Comparison of ENCODE assay signal across 26 cellular contexts in genomic region chr5:164207646-164208045, GRCh38.
"Had no signal": no experiment of that assay in that cellular context is flagged by ENCODE, and none has a peak within 500 bp of the region (broad histone marks: within the 10 kb centered on the region; RNA-seq: fewer than 3 reads in every experiment).

No MANE protein-coding gene starts in this region.

- H3K27me3 ChIP-seq: tibial artery had no signal

- FAIRE-seq: keratinocyte, urothelium cell line had no signal

- H3K36me3 Mint-ChIP-seq: mesothelial cell of epicardium had no signal

- H3K27ac ChIP-seq: skin epidermis, tibial artery had no signal

- DNase-seq: activated CD4-positive, alpha-beta T cell treated with anti-CD3 and anti-CD28 coated beads, Interleukin-2, amount 10 ng/mL, durations not matched to agents 24 days and 14 days; activated CD8-positive, alpha-beta T cell treated with anti-CD3 and anti-CD28 coated beads for 36 hours; activated naive CD4-positive, alpha-beta T cell treated with anti-CD3 and anti-CD28 coated beads for 36 hours; activated naive CD8-positive, alpha-beta T cell treated with anti-CD3 and anti-CD28 coated beads, Interleukin-2, amount 50 U/mL, for 24 hours; activated T-cell treated with anti-CD3 and anti-CD28 coated beads, Interleukin-2, amount 50 U/mL, for 1 hour; anterior cingulate cortex; effector memory CD8-positive, alpha-beta T cell; foreskin melanocyte; hypothalamus; nephron progenitor cell; occipital lobe; right cardiac atrium; stimulated activated naive CD8-positive, alpha-beta T cell treated with anti-CD3 and anti-CD28 coated beads, Interleukin-15, Interleukin-2, amounts not matched to agents 100 U/mL and 50 U/mL, for 24 hours; substantia nigra; T-helper 1 cell; T1000; tibial artery had no signal

- H3K4me3 ChIP-seq: lung, skin epidermis, tibial artery had no signal

- H3K27me3 Mint-ChIP-seq: activated CD4-positive, alpha-beta T cell treated with anti-CD3 and anti-CD28 coated beads, Interleukin-2, amount 10 ng/mL, durations not matched to agents 24 days and 14 days; activated CD8-positive, alpha-beta T cell treated with anti-CD3 and anti-CD28 coated beads for 36 hours; activated naive CD8-positive, alpha-beta T cell treated with anti-CD3 and anti-CD28 coated beads, Interleukin-2, amount 50 U/mL, for 24 hours; dendritic cell treated with granulocyte-macrophage colony-stimulating factor and Interleukin-4, amounts not matched to agents 40 ng/mL and 50 ng/mL, for 4 days; effector memory CD8-positive, alpha-beta T cell; progenitor cell of endocrine pancreas had no signal

- H3K9me3 Mint-ChIP-seq: activated CD4-positive, alpha-beta T cell treated with anti-CD3 and anti-CD28 coated beads, Interleukin-2, amount 10 ng/mL, durations not matched to agents 24 days and 14 days; activated naive CD8-positive, alpha-beta T cell treated with anti-CD3 and anti-CD28 coated beads, Interleukin-2, amount 50 U/mL, for 24 hours; activated T-helper 2 cell treated with anti-CD3 and anti-CD28 coated beads, Interferon-gamma antibody, Interleukin-2, Interleukin-4, amounts not matched to agents 10 μg/mL and 5 μg/mL and 100 μg/mL, durations not matched to agents 14 hours and 24 hours and 36 hours; dendritic cell treated with granulocyte-macrophage colony-stimulating factor and Interleukin-4, amounts not matched to agents 40 ng/mL and 50 ng/mL, for 4 days; mesothelial cell of epicardium; nephron progenitor cell had no signal

- H3K36me3 ChIP-seq: tibial artery had no signal

- H3K4me1 Mint-ChIP-seq: activated CD4-positive, alpha-beta T cell treated with anti-CD3 and anti-CD28 coated beads, Interleukin-2, amount 10 ng/mL, durations not matched to agents 24 days and 14 days; activated naive CD8-positive, alpha-beta T cell treated with anti-CD3 and anti-CD28 coated beads, Interleukin-2, amount 50 U/mL, for 24 hours; nephron progenitor cell had no signal

- H3K4me1 ChIP-seq: tibial artery had no signal

- H3K9me3 ChIP-seq: tibial artery had no signal

- H3K27ac Mint-ChIP-seq: activated CD4-positive, alpha-beta T cell treated with anti-CD3 and anti-CD28 coated beads, Interleukin-2, amount 10 ng/mL, durations not matched to agents 24 days and 14 days; activated CD8-positive, alpha-beta T cell treated with anti-CD3 and anti-CD28 coated beads for 36 hours; activated naive CD4-positive, alpha-beta T cell treated with anti-CD3 and anti-CD28 coated beads for 36 hours; activated naive CD8-positive, alpha-beta T cell treated with anti-CD3 and anti-CD28 coated beads, Interleukin-2, amount 50 U/mL, for 24 hours; activated T-helper 2 cell treated with anti-CD3 and anti-CD28 coated beads, Interferon-gamma antibody, Interleukin-2, Interleukin-4, amounts not matched to agents 10 μg/mL and 5 μg/mL and 100 μg/mL, durations not matched to agents 14 hours and 24 hours and 36 hours; dendritic cell treated with granulocyte-macrophage colony-stimulating factor and Interleukin-4, amounts not matched to agents 40 ng/mL and 50 ng/mL, for 4 days; effector memory CD8-positive, alpha-beta T cell; mesothelial cell of epicardium; nephron progenitor cell; progenitor cell of endocrine pancreas had no signal

- ATAC-seq: activated CD8-positive, alpha-beta T cell treated with anti-CD3 and anti-CD28 coated beads for 36 hours; activated naive CD8-positive, alpha-beta T cell treated with anti-CD3 and anti-CD28 coated beads, Interleukin-2, amount 50 U/mL, for 24 hours; effector memory CD8-positive, alpha-beta T cell; left lobe of liver; right cardiac atrium; stimulated activated naive CD8-positive, alpha-beta T cell treated with anti-CD3 and anti-CD28 coated beads, Interleukin-15, Interleukin-2, amounts not matched to agents 100 U/mL and 50 U/mL, for 24 hours had no signal

- H3K4me3 Mint-ChIP-seq: activated CD4-positive, alpha-beta T cell treated with anti-CD3 and anti-CD28 coated beads, Interleukin-2, amount 10 ng/mL, durations not matched to agents 24 days and 14 days; activated CD8-positive, alpha-beta T cell treated with anti-CD3 and anti-CD28 coated beads for 36 hours; activated naive CD4-positive, alpha-beta T cell treated with anti-CD3 and anti-CD28 coated beads for 36 hours; activated naive CD8-positive, alpha-beta T cell treated with anti-CD3 and anti-CD28 coated beads, Interleukin-2, amount 50 U/mL, for 24 hours; dendritic cell treated with granulocyte-macrophage colony-stimulating factor and Interleukin-4, amounts not matched to agents 40 ng/mL and 50 ng/mL, for 4 days; effector memory CD8-positive, alpha-beta T cell; mesothelial cell of epicardium; nephron progenitor cell had no signal
